ENCODE assay signal across 23 cellular contexts in genomic region chr2:109655287-109655686, GRCh38. TPM values are rescaled to one million over a fixed set of nuclear protein-coding genes. Genes with fewer than 3 reads are reported as not detected.
DNase-seq lines count a peak whose midpoint lies in the region; ATAC-seq, FAIRE-seq and TF ChIP-seq lines count a peak whose summit lies in the region.
"Had no signal": no experiment of that assay in that cellular context is flagged by ENCODE, and none has a peak within 500 bp of the region (broad histone marks: within the 10 kb centered on the region; RNA-seq: fewer than 3 reads in every experiment).

No MANE protein-coding gene starts in this region.

- POLR2A ChIA-PET in HepG2 (lab: Yijun Ruan, JAX), result interaction anchor here (1.4 to 2.6 kb wide), 2 partner anchors 10 to 41 kb away, joined by 7 to 25 read pairs; partner anchors contain the start of genes SEPTIN10 and SOWAHC

- H3K27me3 ChIP-seq in HepG2 (ENCODE audit: control insufficient read depth in 1 of 2, insufficient read depth in 2 of 2, low read length in 2 of 2) (no peaks in the 10 kb centered on the region), right lobe of liver (no peaks in the 10 kb centered on the region), SJSA1 (replicated peaks) (no peaks in the 10 kb centered on the region), osteoblast (ENCODE audit: insufficient read depth, low read length) (no peaks in the 10 kb centered on the region)
- H3K27me3 ChIP-seq: BE2C; BLaER1 treated with 17β-estradiol and CSF1 and Interleukin-3, amounts not matched to agents 10 nM and 100 nM had no signal

- no peaks in the 10 kb centered on the region for H3K9me3 ChIP-seq in HepG2 (ENCODE audit: low read length)
- H3K9me3 ChIP-seq in right lobe of liver, result no peaks in the 10 kb centered on the region
- H3K9me3 ChIP-seq in SJSA1 (replicated peaks), result no peaks in the 10 kb centered on the region
- no peaks in the 10 kb centered on the region for H3K9me3 ChIP-seq in osteoblast (ENCODE audit: low read depth, low read length)
- H3K9me3 ChIP-seq: BE2C had no signal

- TF ChIP-seq CTCF in HepG2 (CRISPR knock-in tag; IDR thresholded peaks at IDR 0.05), result no peak
- no peak for TF ChIP-seq CTCF in right lobe of liver (IDR thresholded peaks at IDR 0.05)
- TF ChIP-seq CTCF in osteoblast (IDR thresholded peaks at IDR 0.05; ENCODE audit: extremely low read depth, low read depth, low read length), result no peak

- FAIRE-seq in HepG2 (lab: Jason Lieb, UNC), result no peak
- FAIRE-seq: A204.1, D721Med, G401.6, GM12892 had no signal

- no peak overlapping the region for H3K27ac ChIP-seq in HepG2 (ENCODE audit: extremely low read length, insufficient read depth, low read length)
- H3K27ac ChIP-seq in right lobe of liver, result no peak overlapping the region
- H3K27ac ChIP-seq in SJSA1, result 0 out of 2 replicates have a peak overlapping the region, but pooled peaks have one; percentile 9
- no peak overlapping the region for H3K27ac ChIP-seq in osteoblast (ENCODE audit: low read depth, low read length)
- H3K27ac ChIP-seq: 22Rv1; BLaER1 treated with 17β-estradiol and CSF1 and Interleukin-3, amounts not matched to agents 10 nM and 100 nM had no signal

- no peak for TF ChIP-seq POLR2A in HepG2 (IDR thresholded peaks at IDR 0.05; ENCODE audit: insufficient read depth in 1 of 2, low read depth in 2 of 2, low read length in 2 of 2)
- no peak for TF ChIP-seq POLR2A in right lobe of liver (IDR thresholded peaks at IDR 0.05)

- H3K4me3 ChIP-seq in HepG2 (replicated peaks in 1 of 3; ENCODE audit: insufficient read depth in 1 of 3, low read depth in 2 of 3, low read length in 3 of 3), result no peak overlapping the region
- H3K4me3 ChIP-seq in right lobe of liver, result no peak overlapping the region
- no peak overlapping the region for H3K4me3 ChIP-seq in SJSA1
- no peak overlapping the region for H3K4me3 ChIP-seq in osteoblast (ENCODE audit: insufficient read depth, low read length)
- H3K4me3 ChIP-seq: BLaER1 treated with 17β-estradiol and CSF1 and Interleukin-3, amounts not matched to agents 10 nM and 100 nM; GM23338 had no signal

- H3K4me1 ChIP-seq in HepG2 (ENCODE audit: insufficient read depth, low read length), result peaks cover 63% of the 10 kb centered on the region
- no peaks in the 10 kb centered on the region for H3K4me1 ChIP-seq in right lobe of liver
- H3K4me1 ChIP-seq in SJSA1 (replicated peaks), result peaks cover 18% of the 10 kb centered on the region
- no peaks in the 10 kb centered on the region for H3K4me1 ChIP-seq in osteoblast (ENCODE audit: insufficient read depth, low read length)
- H3K4me1 ChIP-seq: BE2C; BLaER1 treated with 17β-estradiol and CSF1 and Interleukin-3, amounts not matched to agents 10 nM and 100 nM had no signal

- H3K36me3 ChIP-seq in HepG2 (replicated peaks in 1 of 2; ENCODE audit: control insufficient read depth in 1 of 2, insufficient read depth in 2 of 2, low read length in 2 of 2) (no peaks in the 10 kb centered on the region), right lobe of liver (no peaks in the 10 kb centered on the region), SJSA1 (no peaks in the 10 kb centered on the region), osteoblast (ENCODE audit: insufficient read depth, low read length) (no peaks in the 10 kb centered on the region)
- H3K36me3 ChIP-seq: BE2C; BLaER1 treated with 17β-estradiol and CSF1 and Interleukin-3, amounts not matched to agents 10 nM and 100 nM had no signal

- WGBS in HepG2 (ENCODE audit: low lambda C conversion rate), result 40% methylated on average over 3 of the region's 3 CpGs
- 86% methylated on average over 3 of the region's 3 CpGs for WGBS in right lobe of liver (ENCODE audit: insufficient coverage, low coverage, low lambda C conversion rate, missing lambda C conversion rate)

- peak overlapping the region; percentile 43 for H3K4me2 ChIP-seq in HepG2 (ENCODE audit: low read depth, low read length)
- H3K4me2 ChIP-seq in osteoblast (ENCODE audit: insufficient read depth, low read length), result no peak overlapping the region
- H3K4me2 ChIP-seq: BLaER1 treated with 17β-estradiol and CSF1 and Interleukin-3, amounts not matched to agents 10 nM and 100 nM; GM23338 had no signal

- no peak for TF ChIP-seq RAD21 in HepG2 (CRISPR knock-in tag; IDR thresholded peaks at IDR 0.05)

- H4K20me1 ChIP-seq in HepG2 (ENCODE audit: insufficient read depth, low read length) (no peaks in the 10 kb centered on the region), osteoblast (ENCODE audit: insufficient read depth, low read length) (no peaks in the 10 kb centered on the region)
- H4K20me1 ChIP-seq: BLaER1 treated with 17β-estradiol and CSF1 and Interleukin-3, amounts not matched to agents 10 nM and 100 nM had no signal

- DNase-seq in HepG2 (ENCODE audit: low spot score), result no peak
- no peak for DNase-seq in right lobe of liver
- DNase-seq in SJSA1 (ENCODE audit: low read depth in 1 of 2, low spot score in 2 of 2), result peak in 1 of 2 experiments; percentile 54
- DNase-seq in osteoblast (ENCODE audit: insufficient read length, low spot score, missing footprints), result peak; percentile 39
- DNase-seq in NCI-H1694 (lab: John Stamatoyannopoulos, UW), result no peak
- no peak for DNase-seq in effector CD8-positive, alpha-beta T cell (lab: John Stamatoyannopoulos, UW)
- no peak for DNase-seq in activated naive CD4-positive, alpha-beta T cell (lab: John Stamatoyannopoulos, UW)
- no peak for DNase-seq in G401 (ENCODE audit: low spot score)
- DNase-seq: AML-193; BE2C; CD4-positive, alpha-beta T cell; CD8-positive, alpha-beta memory T cell; DMS 273 treated with DMSO at 0.1 percent for 48 hours; DMS79; H9 had no signal

- TF ChIP-seq EP300 in HepG2 (IDR thresholded peaks at IDR 0.05; ENCODE audit: low read depth in 2 of 2, low read length in 2 of 2) (no peak), HepG2 (CRISPR knock-in tag; IDR thresholded peaks at IDR 0.05; ENCODE audit: borderline replicate concordance) (no peak)

- ATAC-seq in HepG2 (peak; percentile 16; the same call in 2 of the 3 replicates), right lobe of liver (no peak)
- ATAC-seq: GM23338, HCT116 had no signal

- H3K79me2 ChIP-seq in HepG2 (ENCODE audit: insufficient read depth, low read length) (no peaks in the 10 kb centered on the region), osteoblast (ENCODE audit: insufficient read depth, low read length) (no peaks in the 10 kb centered on the region)

- BruUV-seq in HepG2 (replicated peaks; lab: Mats Ljungman, UMichigan), result no TSS peak

- H2AFZ ChIP-seq in HepG2 (ENCODE audit: low read length), result no peak overlapping the region
- H2AFZ ChIP-seq in osteoblast (ENCODE audit: low read length), result no peak overlapping the region
- H2AFZ ChIP-seq: GM23338 had no signal

- intact Hi-C loops in HepG2 (cut with micrococcal nuclease; ENCODE audit: unreplicated experiment) (no loop called here), right lobe of liver (cut with DNase I) (no loop called here)

- in situ Hi-C loops in HepG2 (cut with HindIII; ENCODE audit: extremely low pct_ligation_motif_present, low pct_unique_long_range_greater_than_20kb), result no loop called here
- in situ Hi-C loops in G401 (cut with HindIII; ENCODE audit: low sequenced_read_pairs), result no loop called here

- no peak overlapping the region for H3K9ac ChIP-seq in HepG2 (ENCODE audit: insufficient read depth, low read depth, low read length)
- H3K9ac ChIP-seq: BLaER1 treated with 17β-estradiol and CSF1 and Interleukin-3, amounts not matched to agents 10 nM and 100 nM had no signal

- CTCF ChIA-PET in HepG2 (lab: Yijun Ruan, JAX; ENCODE audit: low intra/inter-chr PET ratio, low total read pairs), result no interaction called here

RNA-seq across cellular contexts. Expression of gene SOWAHC, which starts 41.1 kb away (rescaled TPM):
- 22.5 and 24.7 TPM in 2 replicates for total RNA-seq in HepG2 (2016; rRNA removed; fragmentation: Illumina TruSeq; extraction: Trizol)
- 2.8 and 3.4 TPM in 2 replicates for total RNA-seq in HepG2 (2016; cell fraction: cytosol; rRNA removed; fragmentation: Illumina TruSeq; extraction: Trizol; ENCODE audit: low read depth)
- 23.3 TPM in 2 replicates for total RNA-seq in HepG2 (2016; cell fraction: insoluble cytoplasmic fraction; rRNA removed; fragmentation: Illumina TruSeq; extraction: Trizol)
- total RNA-seq in HepG2 (2016; cell fraction: membrane; rRNA removed; fragmentation: Illumina TruSeq; extraction: Trizol), result 18.1 and 21.3 TPM in 2 replicates
- total RNA-seq in HepG2 (2016; cell fraction: nucleus; rRNA removed; fragmentation: Illumina TruSeq; extraction: Trizol), result 15.8 TPM in 2 replicates
- 21.2 and 21.4 TPM in 2 replicates for polyA plus RNA-seq in HepG2 (2011; rRNA removed)
- polyA plus RNA-seq in HepG2 (2011; cell fraction: cytosol; rRNA removed), result 16.7 and 19.2 TPM in 2 replicates
- 9.7 and 10.8 TPM in 2 replicates for polyA plus RNA-seq in HepG2 (2011; cell fraction: nucleus; rRNA removed)
- polyA plus RNA-seq in HepG2 (2012), result 35.4 and 36.3 TPM in 2 replicates
- polyA plus RNA-seq in HepG2 (2016; cell fraction: cytosol; fragmentation: Illumina TruSeq; extraction: Trizol; ENCODE audit: low read depth), result 2.6 and 2.8 TPM in 2 replicates
- 30.8 and 30.9 TPM in 2 replicates for polyA plus RNA-seq in HepG2 (2016; cell fraction: insoluble cytoplasmic fraction; fragmentation: Illumina TruSeq; extraction: Trizol; ENCODE audit: low read depth)
- polyA plus RNA-seq in HepG2 (2016; cell fraction: membrane; fragmentation: Illumina TruSeq; extraction: Trizol; ENCODE audit: low read depth), result 12.6 and 14.5 TPM in 2 replicates
- 25.4 and 26.3 TPM in 2 replicates for polyA plus RNA-seq in HepG2 (2016; cell fraction: nucleus; fragmentation: Illumina TruSeq; extraction: Trizol; ENCODE audit: insufficient read depth, low read depth)
- polyA minus RNA-seq in HepG2 (2011; rRNA and poly(A)+ RNA removed; ENCODE audit: low replicate concordance), result 8.3 and 28.5 TPM in 2 replicates
- 31.9 and 34.1 TPM in 2 replicates for polyA minus RNA-seq in HepG2 (2011; cell fraction: cytosol; rRNA and poly(A)+ RNA removed)
- polyA minus RNA-seq in HepG2 (2011; cell fraction: nucleus; rRNA and poly(A)+ RNA removed), result 15.5 and 17.7 TPM in 2 replicates
- 10 to 100 TPM; 13.0 to 55.1 (median 34.4) TPM for total RNA-seq in right lobe of liver
- 11.7 and 18.5 TPM in 2 replicates for total RNA-seq in SJSA1 (2014; rRNA removed; shearing (Covaris generic))
- 14.7 and 17.7 TPM in 2 replicates for total RNA-seq in osteoblast
- 0.06 and 0.34 TPM in 2 replicates for total RNA-seq in G401 (2014; rRNA removed; shearing (Covaris generic))

RNA-seq across cellular contexts. Expression of gene SEPTIN10, which starts 41.5 kb away (rescaled TPM):
- total RNA-seq in HepG2 (2016; rRNA removed; fragmentation: Illumina TruSeq; extraction: Trizol) (67.5 and 99.8 TPM in 2 replicates), right lobe of liver (10 to 100 TPM; 34.6 to 52.8 (median 40.8) TPM), osteoblast (101 and 107 TPM in 2 replicates)
- 127 and 147 TPM in 2 replicates for total RNA-seq in HepG2 (2016; cell fraction: cytosol; rRNA removed; fragmentation: Illumina TruSeq; extraction: Trizol; ENCODE audit: low read depth)
- total RNA-seq in HepG2 (2016; cell fraction: insoluble cytoplasmic fraction; rRNA removed; fragmentation: Illumina TruSeq; extraction: Trizol), result 68.9 and 96.4 TPM in 2 replicates
- total RNA-seq in HepG2 (2016; cell fraction: membrane; rRNA removed; fragmentation: Illumina TruSeq; extraction: Trizol), result 82.3 and 91.0 TPM in 2 replicates
- total RNA-seq in HepG2 (2016; cell fraction: nucleus; rRNA removed; fragmentation: Illumina TruSeq; extraction: Trizol), result 59.8 and 61.0 TPM in 2 replicates
- 40.3 and 45.8 TPM in 2 replicates for polyA plus RNA-seq in HepG2 (2011; rRNA removed)
- polyA plus RNA-seq in HepG2 (2011; cell fraction: cytosol; rRNA removed), result 21.7 and 32.6 TPM in 2 replicates
- 33.2 and 41.7 TPM in 2 replicates for polyA plus RNA-seq in HepG2 (2011; cell fraction: nucleus; rRNA removed)
- polyA plus RNA-seq in HepG2 (2012), result 73.2 and 109 TPM in 2 replicates
- 13.9 and 14.1 TPM in 2 replicates for polyA plus RNA-seq in HepG2 (2016; cell fraction: cytosol; fragmentation: Illumina TruSeq; extraction: Trizol; ENCODE audit: low read depth)
- polyA plus RNA-seq in HepG2 (2016; cell fraction: insoluble cytoplasmic fraction; fragmentation: Illumina TruSeq; extraction: Trizol; ENCODE audit: low read depth), result 101 and 102 TPM in 2 replicates
- 27.0 and 27.3 TPM in 2 replicates for polyA plus RNA-seq in HepG2 (2016; cell fraction: membrane; fragmentation: Illumina TruSeq; extraction: Trizol; ENCODE audit: low read depth)
- 55.0 TPM in 2 replicates for polyA plus RNA-seq in HepG2 (2016; cell fraction: nucleus; fragmentation: Illumina TruSeq; extraction: Trizol; ENCODE audit: insufficient read depth, low read depth)
- polyA minus RNA-seq in HepG2 (2011; rRNA and poly(A)+ RNA removed; ENCODE audit: low replicate concordance), result 19.0 and 33.7 TPM in 2 replicates
- 67.6 and 75.0 TPM in 2 replicates for polyA minus RNA-seq in HepG2 (2011; cell fraction: cytosol; rRNA and poly(A)+ RNA removed)
- 90.5 and 106 TPM in 2 replicates for polyA minus RNA-seq in HepG2 (2011; cell fraction: nucleus; rRNA and poly(A)+ RNA removed)
- total RNA-seq in SJSA1 (2014; rRNA removed; shearing (Covaris generic)), result 99.8 and 103 TPM in 2 replicates
- total RNA-seq in G401 (2014; rRNA removed; shearing (Covaris generic)), result 6.4 and 12.3 TPM in 2 replicates
